8 cellular contexts compared by ENCODE assay signal in the genomic region with DNA sequence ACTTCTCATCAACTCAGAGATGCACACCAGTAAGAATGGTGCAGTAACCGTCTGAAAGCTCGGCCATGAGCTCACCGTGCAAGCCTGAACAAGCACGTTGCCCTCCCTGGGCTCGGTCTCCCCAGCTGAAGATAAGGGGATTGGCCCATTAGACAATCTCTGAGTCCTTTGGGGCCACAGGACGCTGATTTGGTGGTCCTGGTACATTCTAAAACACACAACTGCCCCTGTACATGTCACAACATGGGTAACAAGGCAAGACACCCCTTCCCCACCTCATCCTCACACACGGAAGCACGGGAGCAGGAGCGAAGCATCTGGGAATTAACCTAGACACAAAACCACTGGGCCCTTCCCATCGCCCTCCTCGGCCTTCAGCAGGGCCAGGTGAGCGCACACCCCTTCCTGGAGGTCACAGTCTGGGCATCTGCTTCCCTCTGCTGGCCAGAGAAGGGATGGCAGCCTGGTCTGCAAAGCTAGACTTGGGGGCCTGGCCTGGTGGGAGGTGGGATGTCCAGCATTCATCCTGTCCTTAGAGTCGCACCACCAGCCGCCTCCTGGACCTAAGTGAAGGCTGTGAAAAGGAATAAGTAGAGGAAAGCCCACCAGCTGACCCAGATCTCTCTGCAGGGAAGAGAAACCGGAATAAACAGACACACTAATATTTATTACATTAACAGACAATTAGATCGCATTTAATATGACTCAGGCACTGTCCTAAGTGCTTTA. TPM values are rescaled to one million over a fixed set of nuclear protein-coding genes. Genes with fewer than 3 reads are reported as not detected.
DNase-seq lines count a peak whose midpoint lies in the region; ATAC-seq and TF ChIP-seq lines count a peak whose summit lies in the region.

No MANE protein-coding gene starts in this region.

- DNase-seq in DMS 273 (lab: John Stamatoyannopoulos, UW; ENCODE audit: unreplicated experiment): peak; percentile 83
- no peak for DNase-seq in DMS 273 treated with DMSO at 0.1 percent for 48 hours (lab: John Stamatoyannopoulos, UW)
- DNase-seq in NCI-H774 (lab: John Stamatoyannopoulos, UW): peak; percentile 74
- peak; percentile 87 for DNase-seq in activated CD8-positive, alpha-beta memory T cell treated with anti-CD3 and anti-CD28 coated beads, Interleukin-2, amount 10 ng/mL, durations not matched to agents 7 days and 5 days
- DNase-seq in epithelial cell of proximal tubule (ENCODE audit: low read depth): no peak
- DNase-seq in natural killer cell treated with Interleukin-12 subunit alpha and Interleukin-12 subunit beta and Interleukin-15 and Interleukin-18, amount 100 ng/mL, for 72 hours (ENCODE audit: low spot score): peak; percentile 78
- peak; percentile 85 for DNase-seq in stomach

- H3K36me3 ChIP-seq in stomach: no peaks in the 10 kb centered on the region

- H3K27me3 Mint-ChIP-seq in activated CD8-positive, alpha-beta memory T cell treated with anti-CD3 and anti-CD28 coated beads, Interleukin-2, amount 10 ng/mL, durations not matched to agents 7 days and 5 days: peaks cover 34% of the 10 kb centered on the region
- H3K27me3 Mint-ChIP-seq in natural killer cell treated with Interleukin-12 subunit alpha and Interleukin-12 subunit beta and Interleukin-15 and Interleukin-18, amount 100 ng/mL, for 72 hours: peaks cover 26 to 52% of the 10 kb centered on the region in 2 donors

- H3K9me3 ChIP-seq in stomach: no peaks in the 10 kb centered on the region

- TF ChIP-seq CTCF in epithelial cell of proximal tubule (conservative IDR thresholded peaks at IDR 0.05; ENCODE audit: low read depth, low read length) (peak; percentile 90), stomach (IDR thresholded peaks at IDR 0.05) (peak in 5 of 7 experiments; percentile 71 to 94 (median 91))

- no peaks in the 10 kb centered on the region for H3K4me1 ChIP-seq in stomach

- H3K36me3 Mint-ChIP-seq in activated CD8-positive, alpha-beta memory T cell treated with anti-CD3 and anti-CD28 coated beads, Interleukin-2, amount 10 ng/mL, durations not matched to agents 7 days and 5 days: no peaks in the 10 kb centered on the region
- no peaks in the 10 kb centered on the region for H3K36me3 Mint-ChIP-seq in natural killer cell treated with Interleukin-12 subunit alpha and Interleukin-12 subunit beta and Interleukin-15 and Interleukin-18, amount 100 ng/mL, for 72 hours

- TF ChIP-seq POLR2A in stomach (IDR thresholded peaks at IDR 0.05): no peak

- H3K9me3 Mint-ChIP-seq in activated CD8-positive, alpha-beta memory T cell treated with anti-CD3 and anti-CD28 coated beads, Interleukin-2, amount 10 ng/mL, durations not matched to agents 7 days and 5 days (ENCODE audit: low read depth): no peaks in the 10 kb centered on the region
- H3K9me3 Mint-ChIP-seq in natural killer cell treated with Interleukin-12 subunit alpha and Interleukin-12 subunit beta and Interleukin-15 and Interleukin-18, amount 100 ng/mL, for 72 hours: no peaks in the 10 kb centered on the region

- no peak overlapping the region for H3K4me3 Mint-ChIP-seq in activated CD8-positive, alpha-beta memory T cell treated with anti-CD3 and anti-CD28 coated beads, Interleukin-2, amount 10 ng/mL, durations not matched to agents 7 days and 5 days
- no peak overlapping the region for H3K4me3 Mint-ChIP-seq in natural killer cell treated with Interleukin-12 subunit alpha and Interleukin-12 subunit beta and Interleukin-15 and Interleukin-18, amount 100 ng/mL, for 72 hours

- H3K27ac ChIP-seq in stomach: no peak overlapping the region

- WGBS in stomach, 5 donors: 27 to 37% (median 30%) methylated on average over 14 to 16 of the region's 16 CpGs

- peaks cover 4 to 95% (median 23%) of the 10 kb centered on the region in 3 donors for H3K27me3 ChIP-seq in stomach

- intact Hi-C loops in stomach (cut with DNase I; ENCODE audit: low total_unique reads): loop anchor here (5.0 kb wide), 1 partner anchor 200 kb away; a partner anchor contains a TSS

- H3K4me1 Mint-ChIP-seq in activated CD8-positive, alpha-beta memory T cell treated with anti-CD3 and anti-CD28 coated beads, Interleukin-2, amount 10 ng/mL, durations not matched to agents 7 days and 5 days: peaks cover 2% of the 10 kb centered on the region
- H3K4me1 Mint-ChIP-seq in natural killer cell treated with Interleukin-12 subunit alpha and Interleukin-12 subunit beta and Interleukin-15 and Interleukin-18, amount 100 ng/mL, for 72 hours (ENCODE audit: low read depth in 2 of 2): peaks cover 2 to 10% of the 10 kb centered on the region in 2 donors

- no peak for TF ChIP-seq EP300 in stomach (IDR thresholded peaks at IDR 0.05)

- H3K4me3 ChIP-seq in epithelial cell of proximal tubule (ENCODE audit: low read depth, low read length): no peak overlapping the region
- no peak overlapping the region for H3K4me3 ChIP-seq in stomach

- CTCF ChIA-PET in activated CD8-positive, alpha-beta memory T cell treated with anti-CD3 and anti-CD28 coated beads, Interleukin-2, amount 10 ng/mL, durations not matched to agents 7 days and 5 days (lab: Charles Lee): interaction anchor here (0.7 to 7.8 kb wide), 30 partner anchors 8 to 261 kb away, joined by 3 to 158 read pairs (median 5); a partner anchor contains a TSS

- H3K27ac Mint-ChIP-seq in activated CD8-positive, alpha-beta memory T cell treated with anti-CD3 and anti-CD28 coated beads, Interleukin-2, amount 10 ng/mL, durations not matched to agents 7 days and 5 days: no peak overlapping the region
- H3K27ac Mint-ChIP-seq in natural killer cell treated with Interleukin-12 subunit alpha and Interleukin-12 subunit beta and Interleukin-15 and Interleukin-18, amount 100 ng/mL, for 72 hours: peak overlapping the region; percentile 20 to 29

- ATAC-seq in HG03097 (IDR thresholded peaks at IDR 0.05; ENCODE audit: low FRiP score, unreplicated experiment): peak; percentile 71
- peak; percentile 92 for ATAC-seq in activated CD8-positive, alpha-beta memory T cell treated with anti-CD3 and anti-CD28 coated beads, Interleukin-2, amount 10 ng/mL, durations not matched to agents 7 days and 5 days
- peak; percentile 76 to 85 for ATAC-seq in natural killer cell treated with Interleukin-12 subunit alpha and Interleukin-12 subunit beta and Interleukin-15 and Interleukin-18, amount 100 ng/mL, for 72 hours

RNA-seq across cellular contexts. Expression of a gene that starts 18.9 kb away (rescaled TPM):
- 10 to 100 TPM; 24.1 to 27.1 TPM for total RNA-seq in activated CD8-positive, alpha-beta memory T cell treated with anti-CD3 and anti-CD28 coated beads, Interleukin-2, amount 10 ng/mL, durations not matched to agents 7 days and 5 days
- 44.6 and 48.0 TPM in 2 replicates for total RNA-seq in epithelial cell of proximal tubule
- total RNA-seq in natural killer cell treated with Interleukin-12 subunit alpha and Interleukin-12 subunit beta and Interleukin-15 and Interleukin-18, amount 100 ng/mL, for 72 hours: 10 to 100 TPM; 25.2 to 25.3 TPM
- 10 to 100 TPM; 15.4 to 79.4 (median 31.0) TPM for total RNA-seq in stomach
- polyA plus RNA-seq in stomach: 10 to 100 TPM; 34.0 to 71.3 (median 70.3) TPM

Comparison
In these comparisons a context has a peak if more than half of its experiments do, and no peak if none do; other contexts are left out.
1. DNase-seq: peak in DMS 273 (single experiment), NCI-H774 (single experiment), activated CD8-positive, alpha-beta memory T cell treated with anti-CD3 and anti-CD28 coated beads, Interleukin-2, amount 10 ng/mL, durations not matched to agents 7 days and 5 days (single experiment), natural killer cell treated with Interleukin-12 subunit alpha and Interleukin-12 subunit beta and Interleukin-15 and Interleukin-18, amount 100 ng/mL, for 72 hours (single experiment) and stomach (single experiment); none in DMS 273 treated with DMSO at 0.1 percent for 48 hours (single experiment) and epithelial cell of proximal tubule (single experiment).
2. Peak in every context shown above with its lines, with median percentiles within 50 percentile points of each other: ATAC-seq.